ENCODE assay signal across 14 cellular contexts in genomic region chr9:547309-547708, GRCh38. TPM values are rescaled to one million over a fixed set of nuclear protein-coding genes. Genes with fewer than 3 reads are reported as not detected.
DNase-seq lines count a peak whose midpoint lies in the region; ATAC-seq and TF ChIP-seq lines count a peak whose summit lies in the region.
"Had no signal": no experiment of that assay in that cellular context is flagged by ENCODE, and none has a peak within 500 bp of the region (broad histone marks: within the 10 kb centered on the region; RNA-seq: fewer than 3 reads in every experiment).

No MANE protein-coding gene starts in this region.

- peak overlapping the region; percentile 96 for H3K27ac Mint-ChIP-seq in nephron progenitor cell
- peak overlapping the region in 3 of 10 donors; percentile 30 to 76 (median 44) for H3K27ac Mint-ChIP-seq in naive thymus-derived CD8-positive, alpha-beta T cell
- H3K27ac Mint-ChIP-seq: activated T-helper 1 cell treated with anti-CD3 and anti-CD28 coated beads, Interleukin-12 subunit alpha, Interleukin-12 subunit beta, Interleukin-2, Interleukin-4 antibody, amounts not matched to agents 30 ng/mL and 10 ng/mL and 1 ng/mL, durations not matched to agents 14 hours and 24 hours and 36 hours had no signal

- peak overlapping the region; percentile 3 for H2AFZ ChIP-seq in ACC112 (ENCODE audit: low read length, unreplicated experiment)

- H3K27ac ChIP-seq in ACC112 (ENCODE audit: low read depth, low read length) (no peak overlapping the region), caudate nucleus (ENCODE audit: low read depth, low read length) (peak overlapping the region; percentile 72)
- H3K27ac ChIP-seq: tibial artery had no signal

- no peaks in the 10 kb centered on the region for H3K79me2 ChIP-seq in ACC112 (ENCODE audit: control insufficient read depth, insufficient read depth, low read length, unreplicated experiment)

- no peaks in the 10 kb centered on the region for H3K36me3 ChIP-seq in ACC112 (ENCODE audit: insufficient read depth, low read length)
- H3K36me3 ChIP-seq: tibial artery had no signal

- in situ Hi-C loops in KBM-7 (cut with MboI; ENCODE audit: low pct_unique_long_range_greater_than_20kb, low sequenced_read_pairs): no loop called here

- no peak for TF ChIP-seq CTCF in nephron progenitor cell (IDR thresholded peaks at IDR 0.05)

- peak overlapping the region; percentile 75 for H3K4me3 Mint-ChIP-seq in nephron progenitor cell
- H3K4me3 Mint-ChIP-seq in naive thymus-derived CD8-positive, alpha-beta T cell: peak overlapping the region in 1 of 10 donors; percentile 5
- H3K4me3 Mint-ChIP-seq: activated T-helper 1 cell treated with anti-CD3 and anti-CD28 coated beads, Interleukin-12 subunit alpha, Interleukin-12 subunit beta, Interleukin-2, Interleukin-4 antibody, amounts not matched to agents 30 ng/mL and 10 ng/mL and 1 ng/mL, durations not matched to agents 14 hours and 24 hours and 36 hours had no signal

- no peak overlapping the region for H3K4me3 ChIP-seq in ACC112 (ENCODE audit: low read depth, low read length)
- H3K4me3 ChIP-seq: tibial artery had no signal

- peaks cover 4% of the 10 kb centered on the region for H3K9me3 Mint-ChIP-seq in nephron progenitor cell
- H3K9me3 Mint-ChIP-seq in naive thymus-derived CD8-positive, alpha-beta T cell: peaks cover 0 to 3% (median 0%) of the 10 kb centered on the region in 9 donors
- H3K9me3 Mint-ChIP-seq: activated T-helper 1 cell treated with anti-CD3 and anti-CD28 coated beads, Interleukin-12 subunit alpha, Interleukin-12 subunit beta, Interleukin-2, Interleukin-4 antibody, amounts not matched to agents 30 ng/mL and 10 ng/mL and 1 ng/mL, durations not matched to agents 14 hours and 24 hours and 36 hours had no signal

- peaks cover 74% of the 10 kb centered on the region for H3K4me1 Mint-ChIP-seq in nephron progenitor cell
- H3K4me1 Mint-ChIP-seq in naive thymus-derived CD8-positive, alpha-beta T cell: peaks cover 13 to 20% (median 14%) of the 10 kb centered on the region in 4 donors

- DNase-seq in KBM-7 (peak; percentile 41), caudate nucleus (lab: John Stamatoyannopoulos, UW) (no peak), nephron progenitor cell (no peak), kidney glomerular epithelial cell (lab: John Stamatoyannopoulos, UW) (no peak)
- no peak for DNase-seq in activated CD8-positive, alpha-beta memory T cell treated with anti-CD3 and anti-CD28 coated beads, Interleukin-2, amount 50 U/mL, for 48 hours
- DNase-seq in naive thymus-derived CD8-positive, alpha-beta T cell: no peak
- DNase-seq: activated CD4-positive, alpha-beta T cell treated with anti-CD3 and anti-CD28 coated beads, Interleukin-2, amount 50 U/mL, for 1 hour; DMS79; effector memory CD4-positive, alpha-beta T cell; NCI-H345 had no signal

- no peaks in the 10 kb centered on the region for H3K27me3 ChIP-seq in ACC112 (ENCODE audit: insufficient read depth, low read length)
- H3K27me3 ChIP-seq: tibial artery had no signal

- H3K4me1 ChIP-seq in ACC112 (ENCODE audit: control insufficient read depth, insufficient read depth, low read length, unreplicated experiment): peaks cover 4% of the 10 kb centered on the region

- ATAC-seq in naive thymus-derived CD8-positive, alpha-beta T cell: no peak
- no peak for ATAC-seq in GM18858 (IDR thresholded peaks at IDR 0.05; ENCODE audit: unreplicated experiment)

- peaks cover 29% of the 10 kb centered on the region for H3K36me3 Mint-ChIP-seq in nephron progenitor cell (ENCODE audit: low read depth)
- H3K36me3 Mint-ChIP-seq in naive thymus-derived CD8-positive, alpha-beta T cell: no peaks in the 10 kb centered on the region

- H3K27me3 Mint-ChIP-seq in nephron progenitor cell (ENCODE audit: low read depth, poor library complexity): peaks cover 3% of the 10 kb centered on the region
- H3K27me3 Mint-ChIP-seq in naive thymus-derived CD8-positive, alpha-beta T cell: peaks cover 0 to 11% (median 6%) of the 10 kb centered on the region in 5 donors

- POLR2A ChIA-PET in naive thymus-derived CD8-positive, alpha-beta T cell (lab: Charles Lee): no interaction called here

RNA-seq across cellular contexts. Expression of gene KANK1, which starts 42.8 kb away (rescaled TPM):
- 10 to 100 TPM; 10.1 to 13.0 TPM for total RNA-seq in naive thymus-derived CD8-positive, alpha-beta T cell
- 10 to 100 TPM in 1 of 3 donors, 1 to 10 TPM in 2; 1.0 to 12.9 (median 5.4) TPM for polyA plus RNA-seq in naive thymus-derived CD8-positive, alpha-beta T cell
